ENCODE assay signal across 10 cellular contexts in the genomic region with DNA sequence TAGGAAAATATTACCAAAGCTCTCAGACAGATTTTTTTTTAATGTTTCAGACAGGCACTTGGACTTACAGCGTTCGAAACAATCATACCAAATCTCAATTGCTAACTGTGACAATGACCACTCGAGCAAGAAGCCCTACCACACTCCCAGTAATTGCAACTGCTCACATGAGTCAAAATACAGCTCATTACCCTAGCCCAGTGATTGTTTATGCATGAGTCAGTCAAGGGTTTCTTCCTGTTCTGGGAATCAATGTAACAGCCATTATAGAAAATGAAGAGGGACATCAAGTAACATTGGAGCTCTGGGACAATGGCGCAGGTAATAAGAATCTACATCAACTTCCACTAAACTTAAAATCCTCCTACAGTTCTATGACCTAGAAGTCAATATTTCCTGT. TPM values are rescaled to one million over a fixed set of nuclear protein-coding genes. Genes with fewer than 3 reads are reported as not detected.
DNase-seq lines count a peak whose midpoint lies in the region; ATAC-seq, FAIRE-seq and TF ChIP-seq lines count a peak whose summit lies in the region.
"Had no signal": no experiment of that assay in that cellular context is flagged by ENCODE, and none has a peak within 500 bp of the region (broad histone marks: within the 10 kb centered on the region; RNA-seq: fewer than 3 reads in every experiment).

No MANE protein-coding gene starts in this region.

- H2BK12ac ChIP-seq in mesenchymal stem cell (ENCODE audit: low read length in 2 of 2) = no peak overlapping the region

- H3K36me3 ChIP-seq in bronchial epithelial cell (ENCODE audit: control insufficient read depth, insufficient read depth, low read length) (no peaks in the 10 kb centered on the region), mesenchymal stem cell (ENCODE audit: control insufficient read depth in 1 of 2, insufficient read depth in 2 of 2, low read depth in 1 of 2, low read length in 2 of 2) (no peaks in the 10 kb centered on the region), upper lobe of left lung (no peaks in the 10 kb centered on the region)

- H4K91ac ChIP-seq in mesenchymal stem cell (ENCODE audit: low read length) = no peak overlapping the region

- H2BK5ac ChIP-seq in mesenchymal stem cell (ENCODE audit: low read depth, low read length, poor library complexity, severe bottlenecking) = no peak overlapping the region

- no peak overlapping the region for H3K4me2 ChIP-seq in mesenchymal stem cell (ENCODE audit: low read length, poor library complexity, severe bottlenecking)

- H3K18ac ChIP-seq in mesenchymal stem cell (ENCODE audit: low read depth in 1 of 2, low read length in 2 of 2) = no peak overlapping the region

- H3K79me1 ChIP-seq in mesenchymal stem cell (replicated peaks; ENCODE audit: low read length, poor library complexity, severe bottlenecking) = no peaks in the 10 kb centered on the region

- H4K8ac ChIP-seq in mesenchymal stem cell (ENCODE audit: low read length) = no peak overlapping the region

- DNase-seq in Daoy (ENCODE audit: low read depth) (peak; percentile 86), NCI-H2029 (lab: John Stamatoyannopoulos, UW) (peak; percentile 52), bronchial epithelial cell (ENCODE audit: low read depth) (peak; percentile 95), mesenchymal stem cell (peak; percentile 83), NCI-H2081 (lab: John Stamatoyannopoulos, UW) (no peak), upper lobe of left lung (no peak)
- no peak for DNase-seq in activated CD8-positive, alpha-beta memory T cell treated with anti-CD3 and anti-CD28 coated beads, Interleukin-2, amount 50 U/mL, for 4 hours
- DNase-seq: DMS79, naive B cell had no signal

- WGBS in mesenchymal stem cell = 14% methylated on average over 3 of the region's 4 CpGs
- WGBS in upper lobe of left lung, 2 donors = 82 to 93% methylated on average over 4 of the region's 4 CpGs

- H2BK120ac ChIP-seq in mesenchymal stem cell (ENCODE audit: low read depth, low read length) = no peak overlapping the region

- no peak overlapping the region for H3K14ac ChIP-seq in mesenchymal stem cell (ENCODE audit: low read length in 2 of 2)

- no peak overlapping the region for H2BK15ac ChIP-seq in mesenchymal stem cell (ENCODE audit: low read depth, poor library complexity, severe bottlenecking)

- H3K4ac ChIP-seq in mesenchymal stem cell (ENCODE audit: low read depth in 1 of 2, low read length in 2 of 2) = no peak overlapping the region

- H3K9me3 ChIP-seq in mesenchymal stem cell (ENCODE audit: control insufficient read depth, low read length) = no peaks in the 10 kb centered on the region
- no peaks in the 10 kb centered on the region for H3K9me3 ChIP-seq in upper lobe of left lung

- no peak overlapping the region for H3K23ac ChIP-seq in mesenchymal stem cell (ENCODE audit: low read length in 2 of 2)

- H2AFZ ChIP-seq in mesenchymal stem cell (ENCODE audit: low read depth, low read length) = no peak overlapping the region

- FAIRE-seq in bronchial epithelial cell (lab: Jason Lieb, UNC) = no peak

- ATAC-seq in GM21515 (IDR thresholded peaks at IDR 0.05; ENCODE audit: unreplicated experiment) (no peak), upper lobe of left lung (ENCODE audit: low FRiP score in 2 of 2) (no peak)

- TF ChIP-seq CTCF in bronchial epithelial cell (IDR thresholded peaks at IDR 0.05; ENCODE audit: insufficient read depth, low read length, severe bottlenecking) (no peak), upper lobe of left lung (IDR thresholded peaks at IDR 0.05) (no peak)

- peak overlapping the region; percentile 9 for H3K9ac ChIP-seq in mesenchymal stem cell (ENCODE audit: low read length)

- H3K4me3 ChIP-seq in bronchial epithelial cell (ENCODE audit: low read depth, low read length) (no peak overlapping the region), mesenchymal stem cell (ENCODE audit: insufficient read depth in 1 of 2, low read depth in 1 of 2, low read length in 2 of 2) (no peak overlapping the region), upper lobe of left lung (no peak overlapping the region)

- TF ChIP-seq POLR2A in upper lobe of left lung (IDR thresholded peaks at IDR 0.05) = no peak

- H3K27me3 ChIP-seq in bronchial epithelial cell (ENCODE audit: control insufficient read depth, insufficient read depth, low read length) = no peaks in the 10 kb centered on the region
- H3K27me3 ChIP-seq in mesenchymal stem cell (ENCODE audit: control insufficient read depth in 1 of 2, insufficient read depth in 1 of 2, low read length in 2 of 2) = no peaks in the 10 kb centered on the region
- no peaks in the 10 kb centered on the region for H3K27me3 ChIP-seq in upper lobe of left lung

- H3K4me1 ChIP-seq in mesenchymal stem cell (ENCODE audit: control insufficient read depth, insufficient read depth, low read depth, low read length) (no peaks in the 10 kb centered on the region), upper lobe of left lung (no peaks in the 10 kb centered on the region)

- H2AK5ac ChIP-seq in mesenchymal stem cell (ENCODE audit: low read length, severe bottlenecking) = no peak overlapping the region

- no peak for TF ChIP-seq EP300 in upper lobe of left lung (IDR thresholded peaks at IDR 0.05)

- no peak overlapping the region for H3K27ac ChIP-seq in mesenchymal stem cell (ENCODE audit: low read length, poor library complexity, severe bottlenecking)
- H3K27ac ChIP-seq in upper lobe of left lung = no peak overlapping the region

RNA-seq across cellular contexts. Expression of a gene that starts 56.1 kb away (rescaled TPM):
- 45.1 and 60.4 TPM in 2 replicates for total RNA-seq in Daoy (2014; rRNA removed; shearing (Covaris generic))
- total RNA-seq in bronchial epithelial cell (21.3 and 31.2 TPM in 2 replicates), upper lobe of left lung (10 to 100 TPM; 23.9 to 94.6 (median 62.0) TPM)
- polyA plus RNA-seq in mesenchymal stem cell (2013, experiment 1 of 2) = 53.5 TPM
- 57.0 TPM for polyA plus RNA-seq in mesenchymal stem cell (2013, experiment 2 of 2)

Comparison
In these comparisons a context has a peak if more than half of its experiments do, and no peak if none do; other contexts are left out.
1. DNase-seq: peak in Daoy (single experiment), NCI-H2029 (single experiment), bronchial epithelial cell (single experiment) and mesenchymal stem cell (single experiment); none in activated CD8-positive, alpha-beta memory T cell treated with anti-CD3 and anti-CD28 coated beads, Interleukin-2, amount 50 U/mL, for 4 hours (single experiment), NCI-H2081 (0 of 2) and upper lobe of left lung (0 of 2).